1 cellular context compared by ENCODE assay signal in genomic region chr2:231228223-231228622, GRCh38.
TF ChIP-seq lines count a peak whose summit lies in the region.

No MANE protein-coding gene starts in this region.

TF ChIP-seq in GM23338, 12 proteins besides CTCF, POLR2A, EP300 and RAD21 (continued from another document):
- TF ChIP-seq, protein P1, sequence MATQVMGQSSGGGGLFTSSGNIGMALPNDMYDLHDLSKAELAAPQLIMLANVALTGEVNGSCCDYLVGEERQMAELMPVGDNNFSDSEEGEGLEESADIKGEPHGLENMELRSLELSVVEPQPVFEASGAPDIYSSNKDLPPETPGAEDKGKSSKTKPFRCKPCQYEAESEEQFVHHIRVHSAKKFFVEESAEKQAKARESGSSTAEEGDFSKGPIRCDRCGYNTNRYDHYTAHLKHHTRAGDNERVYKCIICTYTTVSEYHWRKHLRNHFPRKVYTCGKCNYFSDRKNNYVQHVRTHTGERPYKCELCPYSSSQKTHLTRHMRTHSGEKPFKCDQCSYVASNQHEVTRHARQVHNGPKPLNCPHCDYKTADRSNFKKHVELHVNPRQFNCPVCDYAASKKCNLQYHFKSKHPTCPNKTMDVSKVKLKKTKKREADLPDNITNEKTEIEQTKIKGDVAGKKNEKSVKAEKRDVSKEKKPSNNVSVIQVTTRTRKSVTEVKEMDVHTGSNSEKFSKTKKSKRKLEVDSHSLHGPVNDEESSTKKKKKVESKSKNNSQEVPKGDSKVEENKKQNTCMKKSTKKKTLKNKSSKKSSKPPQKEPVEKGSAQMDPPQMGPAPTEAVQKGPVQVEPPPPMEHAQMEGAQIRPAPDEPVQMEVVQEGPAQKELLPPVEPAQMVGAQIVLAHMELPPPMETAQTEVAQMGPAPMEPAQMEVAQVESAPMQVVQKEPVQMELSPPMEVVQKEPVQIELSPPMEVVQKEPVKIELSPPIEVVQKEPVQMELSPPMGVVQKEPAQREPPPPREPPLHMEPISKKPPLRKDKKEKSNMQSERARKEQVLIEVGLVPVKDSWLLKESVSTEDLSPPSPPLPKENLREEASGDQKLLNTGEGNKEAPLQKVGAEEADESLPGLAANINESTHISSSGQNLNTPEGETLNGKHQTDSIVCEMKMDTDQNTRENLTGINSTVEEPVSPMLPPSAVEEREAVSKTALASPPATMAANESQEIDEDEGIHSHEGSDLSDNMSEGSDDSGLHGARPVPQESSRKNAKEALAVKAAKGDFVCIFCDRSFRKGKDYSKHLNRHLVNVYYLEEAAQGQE (IDR thresholded peaks at IDR 0.05; ENCODE audit: unreplicated experiment), result no peak
- no peak for TF ChIP-seq CREB1 (CRISPR knock-in tag; IDR thresholded peaks at IDR 0.05; ENCODE audit: low read depth)
